In genomic region chr11:114183041-114183511, GRCh38 we compare ENCODE assay signal across 8 cellular contexts.
DNase-seq lines count a peak whose midpoint lies in the region; ATAC-seq, FAIRE-seq and TF ChIP-seq lines count a peak whose summit lies in the region.

No MANE protein-coding gene starts in this region.

- H3K4me1 ChIP-seq in kidney (ENCODE audit: control insufficient read depth in 1 of 2, insufficient read depth in 1 of 2, low read depth in 1 of 2, low read length in 2 of 2): peaks cover 26 to 30% of the 10 kb centered on the region in 2 donors
- H3K4me1 ChIP-seq in PC-9 (replicated peaks; ENCODE audit: insufficient read depth): no peaks in the 10 kb centered on the region

- no peaks in the 10 kb centered on the region for H3K36me3 Mint-ChIP-seq in activated T-cell treated with anti-CD3 and anti-CD28 coated beads, Interleukin-2, amount 50 U/mL, for 4 hours (ENCODE audit: insufficient read depth)

- peaks cover 93% of the 10 kb centered on the region for H3K27me3 ChIP-seq in PC-9 (ENCODE audit: insufficient read depth, low read depth)

- intact Hi-C loops in kidney (cut with DNase I) (no loop called here), PC-9 (cut with micrococcal nuclease; ENCODE audit: unreplicated experiment) (no loop called here)

- H3K27ac ChIP-seq in kidney (ENCODE audit: low read depth in 2 of 2, low read length in 2 of 2): no peak overlapping the region
- H3K27ac ChIP-seq in PC-9: no peak overlapping the region

- H3F3A ChIP-seq in PC-9 (ENCODE audit: insufficient read depth, low read depth): no peaks in the 10 kb centered on the region

- peak; percentile 39 for DNase-seq in OCI-M1 (lab: John Stamatoyannopoulos, UW)
- DNase-seq in activated T-cell treated with anti-CD3 and anti-CD28 coated beads, Interleukin-2, amount 50 U/mL, for 4 hours: peak; percentile 27
- DNase-seq in kidney: peak; percentile 84
- peak; percentile 41 to 43 for DNase-seq in stimulated activated CD8-positive, alpha-beta memory T cell treated with anti-CD3 and anti-CD28 coated beads, Interleukin-15, amount 100 ng/mL, for 48 hours (ENCODE audit: low read depth in 2 of 2)
- DNase-seq in PC-9: no peak
- no peak for DNase-seq in ACHN
- no peak for DNase-seq in COLO829 (ENCODE audit: low spot score)
- DNase-seq in NCI-H345 treated with DMSO at 0.1 percent for 48 hours (lab: John Stamatoyannopoulos, UW; ENCODE audit: unreplicated experiment): no peak

- no peak overlapping the region for H3K4me2 ChIP-seq in PC-9

- H2AFZ ChIP-seq in PC-9: no peak overlapping the region

- FAIRE-seq in kidney (lab: Jason Lieb, UNC): no peak

- CTCF ChIA-PET in PC-9 (lab: Charles Lee): no interaction called here

- peak overlapping the region; percentile 25 for H3K4me3 Mint-ChIP-seq in activated T-cell treated with anti-CD3 and anti-CD28 coated beads, Interleukin-2, amount 50 U/mL, for 4 hours

- no TSS peak for BruUV-seq in PC-9 (replicated peaks; lab: Mats Ljungman, UMichigan)

- TF ChIP-seq CTCF in kidney (IDR thresholded peaks at IDR 0.05; ENCODE audit: borderline replicate concordance, extremely low read depth, insufficient read depth) (no peak), PC-9 (conservative IDR thresholded peaks at IDR 0.05) (no peak)

- H3K27me3 Mint-ChIP-seq in activated T-cell treated with anti-CD3 and anti-CD28 coated beads, Interleukin-2, amount 50 U/mL, for 4 hours (ENCODE audit: low read depth): no peaks in the 10 kb centered on the region

- H3K9me3 Mint-ChIP-seq in activated T-cell treated with anti-CD3 and anti-CD28 coated beads, Interleukin-2, amount 50 U/mL, for 4 hours: no peaks in the 10 kb centered on the region

- in situ Hi-C loops in ACHN (cut with HindIII; ENCODE audit: low pct_ligation_motif_present, low pct_unique_long_range_greater_than_20kb, low sequenced_read_pairs): no loop called here

- H3K9me2 ChIP-seq in PC-9 (ENCODE audit: insufficient read depth): no peaks in the 10 kb centered on the region

- peaks cover 86% of the 10 kb centered on the region for H3K4me1 Mint-ChIP-seq in activated T-cell treated with anti-CD3 and anti-CD28 coated beads, Interleukin-2, amount 50 U/mL, for 4 hours (ENCODE audit: low read depth)

- peaks cover 9 to 11% of the 10 kb centered on the region in 2 donors for H3K36me3 ChIP-seq in kidney (ENCODE audit: control insufficient read depth in 1 of 2, insufficient read depth in 2 of 2, low read length in 2 of 2)
- no peaks in the 10 kb centered on the region for H3K36me3 ChIP-seq in PC-9 (ENCODE audit: low read depth)

- POLR2A ChIA-PET in PC-9 (lab: Charles Lee; ENCODE audit: unreplicated experiment): no interaction called here

- no peaks in the 10 kb centered on the region for H3K9me3 ChIP-seq in kidney (ENCODE audit: control insufficient read depth in 1 of 2, low read length in 2 of 2)
- H3K9me3 ChIP-seq in PC-9 (ENCODE audit: insufficient read depth, low read depth): no peaks in the 10 kb centered on the region

- no peaks in the 10 kb centered on the region for H3K79me2 ChIP-seq in PC-9 (ENCODE audit: low read depth)

- H3K4me3 ChIP-seq in kidney (ENCODE audit: low read length in 2 of 2) (no peak overlapping the region), PC-9 (no peak overlapping the region)

- H4K20me1 ChIP-seq in PC-9 (ENCODE audit: insufficient read depth): 0 out of 2 replicates have a peak, but pooled peaks cover 2% of the 10 kb centered on the region

- H3K9ac ChIP-seq in kidney (ENCODE audit: low read length in 2 of 2): no peak overlapping the region

- ATAC-seq in activated T-cell treated with anti-CD3 and anti-CD28 coated beads, Interleukin-2, amount 50 U/mL, for 4 hours: peak; percentile 81 to 83

Comparison
In these comparisons a context has a peak if more than half of its experiments do, and no peak if none do; other contexts are left out.
1. DNase-seq: peak in OCI-M1 (single experiment), activated T-cell treated with anti-CD3 and anti-CD28 coated beads, Interleukin-2, amount 50 U/mL, for 4 hours (single experiment), kidney (single experiment) and stimulated activated CD8-positive, alpha-beta memory T cell treated with anti-CD3 and anti-CD28 coated beads, Interleukin-15, amount 100 ng/mL, for 48 hours (2 of 2); none in PC-9 (0 of 2), ACHN (single experiment), COLO829 (single experiment) and NCI-H345 treated with DMSO at 0.1 percent for 48 hours (single experiment).